ENCODE assay signal across 1 cellular context in the genomic region with DNA sequence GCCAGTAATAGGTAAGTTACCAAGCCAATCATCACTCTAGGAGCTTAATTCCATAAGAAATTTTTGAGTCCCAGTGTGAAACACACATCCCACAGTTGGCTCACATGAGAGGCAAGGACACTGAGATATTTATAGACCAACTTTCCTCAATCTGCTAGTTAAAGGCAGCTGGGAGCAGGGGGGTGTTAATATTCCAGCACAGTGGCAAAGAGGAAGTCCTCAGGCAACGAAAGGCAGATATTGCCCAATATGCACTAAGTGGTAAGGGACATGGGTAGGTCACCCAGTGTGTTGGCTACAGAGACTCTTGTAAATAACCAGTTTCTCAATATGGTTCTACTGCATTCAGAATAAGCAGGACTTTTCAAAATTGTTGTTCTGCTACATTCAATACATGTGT.
TF ChIP-seq lines count a peak whose summit lies in the region.

No MANE protein-coding gene starts in this region.

TF ChIP-seq in K562, 482 proteins besides CTCF, POLR2A, EP300 and RAD21 (continued from another document):
- TF ChIP-seq HBP1 (CRISPR knock-in tag; IDR thresholded peaks at IDR 0.05) (no peak), ZNF398 (CRISPR knock-in tag; IDR thresholded peaks at IDR 0.05) (no peak), ZNF76 (CRISPR knock-in tag; IDR thresholded peaks at IDR 0.05; ENCODE audit: borderline replicate concordance) (no peak), CEBPG (CRISPR knock-in tag; IDR thresholded peaks at IDR 0.05) (peak; percentile 83), CEBPG (tag; conservative IDR thresholded peaks at IDR 0.05 in 1 of 2, IDR thresholded peaks at IDR 0.05 in 1 of 2) (peak; percentile 90 to 98), GATAD2A (IDR thresholded peaks at IDR 0.05) (no peak), ZNF217 (CRISPR knock-in tag; IDR thresholded peaks at IDR 0.05) (no peak), NR2C2 (CRISPR knock-in tag; IDR thresholded peaks at IDR 0.05) (no peak), NR2C2 (tag; IDR thresholded peaks at IDR 0.05) (peak; percentile 35; the same call in 1 of the 2 replicates), ZNF280B (CRISPR knock-in tag; IDR thresholded peaks at IDR 0.05) (no peak), ZNF445 (CRISPR knock-in tag; IDR thresholded peaks at IDR 0.05; ENCODE audit: low read depth) (no peak), RUNX1 (IDR thresholded peaks at IDR 0.05; ENCODE audit: low read depth) (no peak), TOE1 (IDR thresholded peaks at IDR 0.05; ENCODE audit: borderline replicate concordance) (no peak), TOE1 (CRISPR knock-in tag; IDR thresholded peaks at IDR 0.05; ENCODE audit: borderline replicate concordance, low read depth) (no peak), EP400 (IDR thresholded peaks at IDR 0.05) (no peak), PURB (CRISPR knock-in tag; IDR thresholded peaks at IDR 0.05; ENCODE audit: low read depth) (no peak)
- TF ChIP-seq, protein P1, sequence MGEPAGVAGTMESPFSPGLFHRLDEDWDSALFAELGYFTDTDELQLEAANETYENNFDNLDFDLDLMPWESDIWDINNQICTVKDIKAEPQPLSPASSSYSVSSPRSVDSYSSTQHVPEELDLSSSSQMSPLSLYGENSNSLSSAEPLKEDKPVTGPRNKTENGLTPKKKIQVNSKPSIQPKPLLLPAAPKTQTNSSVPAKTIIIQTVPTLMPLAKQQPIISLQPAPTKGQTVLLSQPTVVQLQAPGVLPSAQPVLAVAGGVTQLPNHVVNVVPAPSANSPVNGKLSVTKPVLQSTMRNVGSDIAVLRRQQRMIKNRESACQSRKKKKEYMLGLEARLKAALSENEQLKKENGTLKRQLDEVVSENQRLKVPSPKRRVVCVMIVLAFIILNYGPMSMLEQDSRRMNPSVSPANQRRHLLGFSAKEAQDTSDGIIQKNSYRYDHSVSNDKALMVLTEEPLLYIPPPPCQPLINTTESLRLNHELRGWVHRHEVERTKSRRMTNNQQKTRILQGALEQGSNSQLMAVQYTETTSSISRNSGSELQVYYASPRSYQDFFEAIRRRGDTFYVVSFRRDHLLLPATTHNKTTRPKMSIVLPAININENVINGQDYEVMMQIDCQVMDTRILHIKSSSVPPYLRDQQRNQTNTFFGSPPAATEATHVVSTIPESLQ (CRISPR knock-in tag; IDR thresholded peaks at IDR 0.05), result 0 out of 2 replicates have a peak, but pooled peaks have one; percentile 58
